ENCODE assay signal across 8 cellular contexts in the genomic region with DNA sequence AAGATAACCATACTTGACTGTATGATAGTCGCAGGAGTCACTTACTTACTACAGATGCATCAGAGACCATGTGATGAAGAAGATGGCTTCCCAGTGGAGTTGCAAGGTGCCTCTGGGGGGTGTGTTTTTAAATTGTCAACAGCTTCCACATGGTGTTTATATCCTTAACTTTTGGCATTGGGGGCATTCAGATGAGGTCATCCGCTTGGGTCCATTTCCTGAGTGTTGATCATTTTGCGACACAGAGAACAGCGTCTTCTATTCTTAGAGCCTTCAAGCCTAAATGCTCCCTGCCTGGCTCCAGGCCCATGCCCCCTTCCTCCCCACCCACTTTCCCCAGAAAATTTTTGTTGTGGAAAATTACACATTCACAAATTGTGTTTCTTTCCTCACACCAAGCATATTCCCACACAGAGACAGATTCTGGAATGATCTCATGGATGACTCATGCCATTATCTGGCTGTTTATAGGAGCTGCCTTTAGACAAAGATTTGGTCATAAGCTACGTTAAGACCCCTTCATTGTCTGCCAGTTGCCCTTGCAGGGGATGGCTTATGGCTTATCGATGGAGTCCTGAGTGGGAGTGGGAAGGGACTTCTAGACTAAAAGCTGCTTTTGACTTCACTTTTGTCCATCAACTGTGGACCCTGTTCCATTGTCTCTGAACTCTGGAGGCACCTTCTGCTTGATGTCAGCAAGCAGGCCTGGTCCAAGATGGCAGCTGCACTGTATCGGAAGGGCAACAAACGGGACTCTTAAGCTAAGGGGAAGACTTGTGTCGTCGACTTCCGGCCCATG.
A peak's percentile ranks its signal among the peaks of the same experiment; 100 is the strongest.
DNase-seq lines count a peak whose midpoint lies in the region; TF ChIP-seq lines count a peak whose summit lies in the region.

No MANE protein-coding gene starts in this region.

- intact Hi-C loops in testis (cut with DNase I; ENCODE audit: low total_unique reads) (no loop called here), PC-9 (cut with micrococcal nuclease; ENCODE audit: unreplicated experiment) (no loop called here)

- H3K27me3 Mint-ChIP-seq in endodermal cell (ENCODE audit: insufficient read depth) = no peaks in the 10 kb centered on the region

- H3K27me3 ChIP-seq in endodermal cell (ENCODE audit: control insufficient read depth, insufficient read depth, low read length, poor library complexity, severe bottlenecking) (no peaks in the 10 kb centered on the region), testis (no peaks in the 10 kb centered on the region), PC-9 (ENCODE audit: insufficient read depth, low read depth) (no peaks in the 10 kb centered on the region)

- no peaks in the 10 kb centered on the region for H3K9me3 Mint-ChIP-seq in endodermal cell

- H3K36me3 ChIP-seq in endodermal cell (ENCODE audit: control insufficient read depth, insufficient read depth, low read length) (no peaks in the 10 kb centered on the region), testis (ENCODE audit: low read depth, missing control alignments) (no peaks in the 10 kb centered on the region), PC-9 (ENCODE audit: low read depth) (no peaks in the 10 kb centered on the region)

- CTCF ChIA-PET in PC-9 (lab: Charles Lee) = no interaction called here

- H3K9me3 ChIP-seq in endodermal cell (ENCODE audit: control insufficient read depth, low read length) (no peaks in the 10 kb centered on the region), testis (no peaks in the 10 kb centered on the region), PC-9 (ENCODE audit: insufficient read depth, low read depth) (no peaks in the 10 kb centered on the region)

- H3K9me2 ChIP-seq in PC-9 (ENCODE audit: insufficient read depth) = no peaks in the 10 kb centered on the region

- peaks cover 7% of the 10 kb centered on the region for H3K4me1 Mint-ChIP-seq in endodermal cell

- H4K20me1 ChIP-seq in PC-9 (ENCODE audit: insufficient read depth) = no peaks in the 10 kb centered on the region

- POLR2A ChIA-PET in PC-9 (lab: Charles Lee; ENCODE audit: unreplicated experiment) = interaction anchor here (0.5 kb wide), 1 partner anchor 64 kb away, joined by 4 read pairs; no protein-coding TSS in a partner anchor

- H3K4me2 ChIP-seq in PC-9 = no peak overlapping the region

- TF ChIP-seq CTCF in endodermal cell (conservative IDR thresholded peaks at IDR 0.05) (no peak), testis (IDR thresholded peaks at IDR 0.05) (no peak), PC-9 (conservative IDR thresholded peaks at IDR 0.05) (no peak)

- peaks cover 47% of the 10 kb centered on the region for H3K36me3 Mint-ChIP-seq in endodermal cell (ENCODE audit: low read depth)

- no peak overlapping the region for H3K9ac ChIP-seq in endodermal cell (ENCODE audit: extremely low read depth, low read length, poor library complexity, severe bottlenecking)

- WGBS in endodermal cell (ENCODE audit: insufficient coverage in 1 of 2, insufficient read length in 1 of 2), 2 experiments = 93 to 95% methylated on average over 9 to 11 of the region's 11 CpGs
- 82 to 86% methylated on average over 11 of the region's 11 CpGs for WGBS in testis, 2 donors

- H3K4me3 Mint-ChIP-seq in endodermal cell = no peak overlapping the region

- peak; percentile 57 for DNase-seq in AG20443 (ENCODE audit: low spot score)
- DNase-seq in M059J (ENCODE audit: low read depth) = peak; percentile 90
- DNase-seq in endodermal cell = no peak
- peak; percentile 64 for DNase-seq in myocyte (ENCODE audit: low read depth)
- no peak for DNase-seq in NCI-H1436 treated with DMSO at 0.1 percent for 48 hours (lab: John Stamatoyannopoulos, UW)
- no peak for DNase-seq in testis
- DNase-seq in NCI-H2081 (lab: John Stamatoyannopoulos, UW) = no peak
- DNase-seq in PC-9 = no peak

- H3K4me1 ChIP-seq in endodermal cell (ENCODE audit: control insufficient read depth, insufficient read depth, low read length) (no peaks in the 10 kb centered on the region), testis (peaks cover 4% of the 10 kb centered on the region), PC-9 (replicated peaks; ENCODE audit: insufficient read depth) (peaks cover 17% of the 10 kb centered on the region)

- no peaks in the 10 kb centered on the region; the same call in 1 of the 2 replicates for H3F3A ChIP-seq in PC-9 (ENCODE audit: insufficient read depth, low read depth)

- TF ChIP-seq POLR2A in testis (IDR thresholded peaks at IDR 0.05) = no peak

- H3K27ac Mint-ChIP-seq in endodermal cell = peak overlapping the region; percentile 70

- H3K4me3 ChIP-seq in endodermal cell (ENCODE audit: low read length) (no peak overlapping the region), testis (no peak overlapping the region), PC-9 (no peak overlapping the region)

- no peaks in the 10 kb centered on the region for H3K79me2 ChIP-seq in PC-9 (ENCODE audit: low read depth)

- H2AFZ ChIP-seq in PC-9 = no peak overlapping the region

- no TSS peak for BruUV-seq in PC-9 (replicated peaks; lab: Mats Ljungman, UMichigan)

- H3K27ac ChIP-seq in endodermal cell (ENCODE audit: low read depth, low read length) = no peak overlapping the region
- no peak overlapping the region for H3K27ac ChIP-seq in testis
- H3K27ac ChIP-seq in PC-9 = no peak overlapping the region

Comparison
In these comparisons a context has a peak if more than half of its experiments do, and no peak if none do; other contexts are left out.
1. DNase-seq: peak in AG20443 (single experiment), M059J (single experiment) and myocyte (single experiment); none in endodermal cell (single experiment), NCI-H1436 treated with DMSO at 0.1 percent for 48 hours (single experiment), testis (single experiment), NCI-H2081 (0 of 2) and PC-9 (0 of 2).